8 cellular contexts compared by ENCODE assay signal in genomic region chr19:10419200-10419645, GRCh38. TPM values are rescaled to one million over a fixed set of nuclear protein-coding genes. Genes with fewer than 3 reads are reported as not detected.
DNase-seq lines count a peak whose midpoint lies in the region; TF ChIP-seq lines count a peak whose summit lies in the region.

No MANE protein-coding gene starts in this region.

- no peaks in the 10 kb centered on the region for H3K9me3 ChIP-seq in OCI-LY3 (ENCODE audit: insufficient read depth, low read length)
- no peaks in the 10 kb centered on the region for H3K9me3 ChIP-seq in ectodermal cell (ENCODE audit: control insufficient read depth, low read length)

- DNase-seq in NCI-H2171 (lab: John Stamatoyannopoulos, UW), result peak; percentile 80
- no peak for DNase-seq in NCI-H2171 treated with DMSO at 0.1 percent for 48 hours (lab: John Stamatoyannopoulos, UW)
- no peak for DNase-seq in retinal pigment epithelial cell (ENCODE audit: low read depth)
- no peak for DNase-seq in NK-92 (lab: John Stamatoyannopoulos, UW; ENCODE audit: unreplicated experiment)
- DNase-seq in T-helper 9 cell, result no peak
- no peak for DNase-seq in NCI-H2227 (lab: John Stamatoyannopoulos, UW; ENCODE audit: unreplicated experiment)

- no peak overlapping the region for H3K27ac ChIP-seq in OCI-LY3 (ENCODE audit: low read length)
- H3K27ac ChIP-seq in ectodermal cell (ENCODE audit: insufficient read depth, low read depth, low read length, poor library complexity, severe bottlenecking), result no peak overlapping the region

- H3K79me2 ChIP-seq in OCI-LY3 (ENCODE audit: low read length), result no peaks in the 10 kb centered on the region

- H3K4me1 ChIP-seq in OCI-LY3 (ENCODE audit: low read length) (peaks cover 34% of the 10 kb centered on the region), ectodermal cell (ENCODE audit: control insufficient read depth, insufficient read depth, low read length) (peaks cover 22% of the 10 kb centered on the region)

- peak overlapping the region; percentile 59 for H3K4me2 ChIP-seq in OCI-LY3 (ENCODE audit: low read length)

- H3K4me3 ChIP-seq in OCI-LY3 (ENCODE audit: low read length) (peak overlapping the region; percentile 63), ectodermal cell (ENCODE audit: insufficient read depth, low read depth, low read length) (peak overlapping the region; percentile 57), retinal pigment epithelial cell (ENCODE audit: low read length) (peak overlapping the region; percentile 21)

- TF ChIP-seq CTCF in OCI-LY3 (IDR thresholded peaks at IDR 0.05; ENCODE audit: low read depth, low read length), result no peak
- no peak for TF ChIP-seq CTCF in retinal pigment epithelial cell (conservative IDR thresholded peaks at IDR 0.05; ENCODE audit: low read depth, low read length)

- H3K9ac ChIP-seq in OCI-LY3 (ENCODE audit: low read length), result peak overlapping the region; percentile 12; the same call in 1 of the 2 replicates

- H3K27me3 ChIP-seq in OCI-LY3 (ENCODE audit: low read depth, low read length) (peaks cover 56% of the 10 kb centered on the region), ectodermal cell (ENCODE audit: control insufficient read depth, insufficient read depth, low read length, poor library complexity, severe bottlenecking) (peaks cover 98% of the 10 kb centered on the region)

- H4K20me1 ChIP-seq in OCI-LY3 (ENCODE audit: insufficient read depth, low read length), result no peaks in the 10 kb centered on the region

- H2AFZ ChIP-seq in OCI-LY3 (ENCODE audit: low read depth, low read length), result no peak overlapping the region

- H3K36me3 ChIP-seq in OCI-LY3 (replicated peaks; ENCODE audit: low read depth, low read length) (no peaks in the 10 kb centered on the region), ectodermal cell (ENCODE audit: control insufficient read depth, insufficient read depth, low read length) (no peaks in the 10 kb centered on the region)

- WGBS in ectodermal cell, 2 experiments, result 1% methylated on average over 39 of the region's 40 CpGs

RNA-seq across cellular contexts. Expression of gene PDE4A, which starts 1.1 kb away (rescaled TPM):
- 5.6 TPM for polyA plus RNA-seq in ectodermal cell (2013, experiment 1 of 4)
- polyA plus RNA-seq in ectodermal cell (2013, experiment 2 of 4), result 5.4 TPM
- polyA plus RNA-seq in ectodermal cell (2013, experiment 3 of 4), result 3.2 TPM
- 3.1 TPM for polyA plus RNA-seq in ectodermal cell (2013, experiment 4 of 4)

RNA-seq across cellular contexts. Expression of gene CDC37, which starts 15.9 kb away (rescaled TPM):
- polyA plus RNA-seq in ectodermal cell (2013, experiment 1 of 4), result 215 TPM
- 192 TPM for polyA plus RNA-seq in ectodermal cell (2013, experiment 2 of 4)
- 159 TPM for polyA plus RNA-seq in ectodermal cell (2013, experiment 3 of 4)
- polyA plus RNA-seq in ectodermal cell (2013, experiment 4 of 4), result 177 TPM

RNA-seq across cellular contexts. Expression of gene TYK2, which starts 38.9 kb away (rescaled TPM):
- 61.9 TPM for polyA plus RNA-seq in ectodermal cell (2013, experiment 1 of 4)
- polyA plus RNA-seq in ectodermal cell (2013, experiment 2 of 4), result 58.3 TPM
- polyA plus RNA-seq in ectodermal cell (2013, experiment 3 of 4), result 45.3 TPM
- 55.3 TPM for polyA plus RNA-seq in ectodermal cell (2013, experiment 4 of 4)
